Comparison of ENCODE assay signal across 2 cellular contexts in the genomic region with DNA sequence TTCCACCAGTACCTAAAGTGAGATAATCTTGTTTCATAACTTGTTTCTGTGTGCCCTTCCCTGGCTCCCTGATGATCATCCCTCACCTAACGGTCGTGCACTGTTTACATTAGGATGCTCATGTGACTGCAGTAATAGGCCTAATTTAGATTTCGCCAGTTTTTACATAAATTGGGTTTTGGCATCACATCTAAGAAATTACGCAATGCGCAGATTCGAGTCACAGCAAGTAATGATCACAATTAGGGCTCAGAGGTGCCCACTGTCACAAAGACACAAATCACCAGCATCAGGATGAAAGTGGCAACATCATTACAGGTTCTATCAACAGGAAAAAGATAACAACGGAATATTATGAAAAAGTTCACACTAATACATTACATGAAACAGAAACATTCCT.
TF ChIP-seq lines count a peak whose summit lies in the region.

No MANE protein-coding gene starts in this region.

TF ChIP-seq in K562, 482 proteins besides CTCF, POLR2A, EP300 and RAD21 (continued from another document):
- TF ChIP-seq THAP7 (CRISPR knock-in tag; IDR thresholded peaks at IDR 0.05) (no peak), CEBPB (tag; IDR thresholded peaks at IDR 0.05) (peak; percentile 79)
TF ChIP-seq in K562: peak in this region for 2.

TF ChIP-seq in SK-N-SH treated with all-trans-retinoic acid at 6 μM for 48 hours, 23 proteins besides CTCF, POLR2A, EP300 and RAD21 (continued from another document):
- TF ChIP-seq TOX (CRISPR knock-in tag; IDR thresholded peaks at IDR 0.05; ENCODE audit: borderline replicate concordance) (no peak), ZNF565 (CRISPR knock-in tag; conservative IDR thresholded peaks at IDR 0.05; ENCODE audit: low read depth) (no peak), ZFP30 (CRISPR knock-in tag; IDR thresholded peaks at IDR 0.05) (no peak), TCF4 (CRISPR knock-in tag; IDR thresholded peaks at IDR 0.05; ENCODE audit: borderline replicate concordance) (no peak)
- TF ChIP-seq, protein P1, sequence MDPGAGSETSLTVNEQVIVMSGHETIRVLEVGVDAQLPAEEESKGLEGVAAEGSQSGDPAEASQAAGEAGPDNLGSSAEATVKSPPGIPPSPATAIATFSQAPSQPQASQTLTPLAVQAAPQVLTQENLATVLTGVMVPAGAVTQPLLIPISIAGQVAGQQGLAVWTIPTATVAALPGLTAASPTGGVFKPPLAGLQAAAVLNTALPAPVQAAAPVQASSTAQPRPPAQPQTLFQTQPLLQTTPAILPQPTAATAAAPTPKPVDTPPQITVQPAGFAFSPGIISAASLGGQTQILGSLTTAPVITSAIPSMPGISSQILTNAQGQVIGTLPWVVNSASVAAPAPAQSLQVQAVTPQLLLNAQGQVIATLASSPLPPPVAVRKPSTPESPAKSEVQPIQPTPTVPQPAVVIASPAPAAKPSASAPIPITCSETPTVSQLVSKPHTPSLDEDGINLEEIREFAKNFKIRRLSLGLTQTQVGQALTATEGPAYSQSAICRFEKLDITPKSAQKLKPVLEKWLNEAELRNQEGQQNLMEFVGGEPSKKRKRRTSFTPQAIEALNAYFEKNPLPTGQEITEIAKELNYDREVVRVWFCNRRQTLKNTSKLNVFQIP (CRISPR knock-in tag; IDR thresholded peaks at IDR 0.05; ENCODE audit: borderline replicate concordance, low read depth), result no peak
